ENCODE assay signal across 8 cellular contexts in genomic region chr4:160887668-160888067, GRCh38.
"Had no signal": no experiment of that assay in that cellular context is flagged by ENCODE, and none has a peak within 500 bp of the region (broad histone marks: within the 10 kb centered on the region; RNA-seq: fewer than 3 reads in every experiment).

No MANE protein-coding gene starts in this region.

- H2AFZ ChIP-seq: GM23248 had no signal

- H3K9ac ChIP-seq: GM23248 had no signal

- H3K4me3 ChIP-seq: GM23248, K562 had no signal

- DNase-seq: GM23248, GOT3, H9, HCEC 1CT, KG1 had no signal

- ATAC-seq: HepG2, K562 had no signal

- H3K27ac ChIP-seq: GM23248, HL-60 had no signal
